15 cellular contexts compared by ENCODE assay signal in the genomic region with DNA sequence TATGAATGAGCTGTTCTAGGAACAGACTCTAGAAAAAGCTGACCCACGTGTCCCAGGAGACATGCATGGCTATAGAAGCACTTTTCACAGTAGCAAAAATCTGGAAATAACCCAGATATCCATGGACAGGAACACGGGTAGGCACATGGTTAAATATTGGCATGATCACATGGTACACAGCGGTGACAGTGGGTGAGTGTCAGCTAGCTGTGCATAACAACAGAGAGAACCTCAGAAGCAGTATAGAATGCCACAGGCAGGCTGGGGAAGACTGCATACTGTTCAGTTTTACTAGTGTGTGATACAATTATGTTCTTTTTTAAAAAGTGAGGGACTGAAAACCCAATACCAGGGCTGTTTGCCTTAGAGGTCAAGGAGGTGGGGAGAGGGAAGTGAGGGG. TPM values are rescaled to one million over a fixed set of nuclear protein-coding genes. Genes with fewer than 3 reads are reported as not detected.
DNase-seq lines count a peak whose midpoint lies in the region; ATAC-seq and TF ChIP-seq lines count a peak whose summit lies in the region.
"Had no signal": no experiment of that assay in that cellular context is flagged by ENCODE, and none has a peak within 500 bp of the region (broad histone marks: within the 10 kb centered on the region; RNA-seq: fewer than 3 reads in every experiment).

No MANE protein-coding gene starts in this region.

- H3K9me3 ChIP-seq in left lung (no peaks in the 10 kb centered on the region), sigmoid colon (no peaks in the 10 kb centered on the region)

- POLR2A ChIA-PET in GM10248 (lab: Yijun Ruan, JAX), result no interaction called here

- H3K27ac ChIP-seq in C4-2B, result peak overlapping the region; percentile 85
- peak overlapping the region; percentile 86 for H3K27ac ChIP-seq in caudate nucleus (ENCODE audit: low read depth, low read length)
- peak overlapping the region; percentile 20 to 56 for H3K27ac ChIP-seq in left lung
- H3K27ac ChIP-seq in sigmoid colon, result peak overlapping the region in 3 of 4 donors; percentile 37 to 59 (median 49)

- TF ChIP-seq POLR2A in sigmoid colon (IDR thresholded peaks at IDR 0.05) (no peak), GM18505 (IDR thresholded peaks at IDR 0.05; ENCODE audit: borderline replicate concordance, extremely low read depth, insufficient read depth, insufficient read length) (no peak)

- 21 to 54% methylated on average over 3 of the region's 3 CpGs for WGBS in sigmoid colon, 2 donors

- CTCF ChIA-PET in GM10248 (lab: Yijun Ruan, JAX), result interaction anchor here (0.9 to 1.4 kb wide), 2 partner anchors 17 to 19 kb away, joined by 3 to 4 read pairs; no protein-coding TSS in a partner anchor

- no peak for TF ChIP-seq CTCF in C4-2B (conservative IDR thresholded peaks at IDR 0.05)
- no peak for TF ChIP-seq CTCF in left lung (IDR thresholded peaks at IDR 0.05)
- TF ChIP-seq CTCF in sigmoid colon (IDR thresholded peaks at IDR 0.05), result no peak
- TF ChIP-seq CTCF in GM10248 (IDR thresholded peaks at IDR 0.05; ENCODE audit: control extremely low read depth, extremely low read depth, low read depth, missing control alignments), result no peak

- DNase-seq in caudate nucleus (lab: John Stamatoyannopoulos, UW) (peak in 1 of 61 donors; percentile 34), left lung (no peak), sigmoid colon (no peak), GM10248 (ENCODE audit: extremely low spot score) (no peak)
- DNase-seq: GDM1; HCEC 1CT; naive thymus-derived CD4-positive, alpha-beta T cell; NCI-H2107; NCI-H82; T-cell had no signal

- TF ChIP-seq EP300 in sigmoid colon (IDR thresholded peaks at IDR 0.05), result no peak

- H3K27me3 ChIP-seq in left lung, result no peaks in the 10 kb centered on the region
- H3K27me3 ChIP-seq in sigmoid colon, result no peaks in the 10 kb centered on the region

- no peaks in the 10 kb centered on the region for H3K36me3 ChIP-seq in left lung
- no peaks in the 10 kb centered on the region for H3K36me3 ChIP-seq in sigmoid colon

- no peak overlapping the region for H3K4me3 ChIP-seq in left lung
- no peak overlapping the region for H3K4me3 ChIP-seq in sigmoid colon

- H3K4me1 ChIP-seq in left lung (peaks cover 41 to 58% of the 10 kb centered on the region in 2 donors), sigmoid colon (peaks cover 0 to 80% (median 74%) of the 10 kb centered on the region in 4 donors)

- intact Hi-C loops in left lung (cut with DNase I) (no loop called here), sigmoid colon (cut with DNase I) (no loop called here)

- ATAC-seq in left lung, result peak; percentile 48
- ATAC-seq in HG03565 (IDR thresholded peaks at IDR 0.05; ENCODE audit: unreplicated experiment), result no peak
- no peak for ATAC-seq in GM18505 (IDR thresholded peaks at IDR 0.05; ENCODE audit: unreplicated experiment)
- no peak for ATAC-seq in HG02798 (IDR thresholded peaks at IDR 0.05; ENCODE audit: poor library complexity, unreplicated experiment)
- ATAC-seq: naive thymus-derived CD4-positive, alpha-beta T cell; sciatic nerve; T-cell had no signal

RNA-seq across cellular contexts. Expression of a gene that starts 31.4 kb away (rescaled TPM):
- total RNA-seq in left lung, result 10 to 100 TPM; 43.3 to 49.1 TPM
- 10 to 100 TPM; 31.7 to 55.4 (median 47.6) TPM for total RNA-seq in sigmoid colon
- polyA plus RNA-seq in sigmoid colon, result 10 to 100 TPM; 12.0 to 22.1 (median 15.3) TPM
